In the genomic region with DNA sequence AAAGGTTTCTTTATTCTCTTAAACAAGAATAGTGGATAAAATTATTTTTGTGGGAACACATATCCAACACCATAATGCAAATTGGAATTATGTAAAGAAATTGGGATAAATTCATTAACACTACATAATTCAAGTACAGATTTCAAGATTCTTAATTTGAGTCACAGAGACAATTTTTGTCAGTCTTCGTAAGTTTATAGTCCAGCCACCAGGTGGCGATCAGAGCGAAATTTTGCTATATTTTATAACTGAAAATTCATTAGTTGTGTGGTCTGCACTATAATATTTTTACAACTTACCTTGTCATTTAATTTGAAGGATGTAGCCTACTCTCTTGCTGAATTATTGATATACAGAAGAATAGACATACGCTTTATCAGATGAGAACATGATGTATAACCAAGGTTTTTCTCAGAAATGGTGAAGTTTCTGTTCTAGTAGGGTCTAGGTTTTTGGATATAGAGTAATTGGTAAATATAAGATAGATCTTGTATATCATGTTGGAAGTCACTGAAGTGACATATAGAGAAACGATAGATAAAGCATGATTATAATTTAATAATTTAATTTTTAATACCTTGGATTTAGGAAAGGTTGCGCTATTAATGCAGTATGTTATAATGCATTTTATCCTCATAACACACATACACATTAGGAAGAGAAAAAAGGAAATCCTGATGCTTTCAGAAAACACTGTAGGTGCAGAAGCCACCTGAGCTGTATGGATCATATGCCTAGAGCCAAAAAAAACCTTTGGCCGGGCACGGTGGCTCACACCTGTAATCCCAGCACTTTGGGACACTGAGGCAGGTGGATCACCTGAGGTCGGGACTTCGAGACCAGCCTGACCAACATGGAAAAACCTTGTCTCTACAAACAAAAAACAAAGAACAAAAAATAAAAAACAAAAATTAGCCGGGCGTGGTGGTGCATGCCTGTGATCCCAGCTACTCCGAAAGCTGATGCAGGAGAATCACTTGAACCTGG, we compare ENCODE assay signal across 8 cellular contexts. TPM values are rescaled to one million over a fixed set of nuclear protein-coding genes. Genes with fewer than 3 reads are reported as not detected.
DNase-seq lines count a peak whose midpoint lies in the region; ATAC-seq and TF ChIP-seq lines count a peak whose summit lies in the region.

No MANE protein-coding gene starts in this region.

- H3K27ac Mint-ChIP-seq in activated CD4-positive, alpha-beta T cell treated with anti-CD3 and anti-CD28 coated beads for 36 hours, result no peak overlapping the region
- no peak overlapping the region for H3K27ac Mint-ChIP-seq in endothelial cell (ENCODE audit: unreplicated experiment)

- no peaks in the 10 kb centered on the region for H4K20me1 ChIP-seq in osteoblast (ENCODE audit: insufficient read depth, low read length)

- H3K9me3 Mint-ChIP-seq in activated CD4-positive, alpha-beta T cell treated with anti-CD3 and anti-CD28 coated beads for 36 hours (ENCODE audit: low read depth), result no peaks in the 10 kb centered on the region
- no peaks in the 10 kb centered on the region for H3K9me3 Mint-ChIP-seq in endothelial cell (ENCODE audit: unreplicated experiment)

- CTCF ChIA-PET in activated CD4-positive, alpha-beta T cell treated with anti-CD3 and anti-CD28 coated beads for 36 hours (lab: Charles Lee), result interaction anchor here (1.1 to 2.2 kb wide), 5 partner anchors 109 to 362 kb away, joined by 3 to 8 read pairs (median 3); no protein-coding TSS in a partner anchor

- no peaks in the 10 kb centered on the region for H3K4me1 Mint-ChIP-seq in activated CD4-positive, alpha-beta T cell treated with anti-CD3 and anti-CD28 coated beads for 36 hours
- peaks cover 25% of the 10 kb centered on the region for H3K4me1 Mint-ChIP-seq in endothelial cell (ENCODE audit: unreplicated experiment)

- no peak overlapping the region for H3K4me2 ChIP-seq in osteoblast (ENCODE audit: insufficient read depth, low read length)

- H3K79me2 ChIP-seq in osteoblast (ENCODE audit: insufficient read depth, low read length), result no peaks in the 10 kb centered on the region

- POLR2A ChIA-PET in activated CD4-positive, alpha-beta T cell treated with anti-CD3 and anti-CD28 coated beads for 36 hours (lab: Charles Lee), result no interaction called here

- intact Hi-C loops in activated CD4-positive, alpha-beta T cell treated with anti-CD3 and anti-CD28 coated beads for 36 hours (cut with DNase I, micrococcal nuclease), result loop anchor here (1.0 to 5.0 kb wide), 4 partner anchors 108 to 422 kb away; no protein-coding TSS in a partner anchor

- peaks cover 32% of the 10 kb centered on the region for H3K4me1 ChIP-seq in osteoblast (ENCODE audit: insufficient read depth, low read length)

- no peak overlapping the region for H3K4me3 Mint-ChIP-seq in activated CD4-positive, alpha-beta T cell treated with anti-CD3 and anti-CD28 coated beads for 36 hours
- H3K4me3 Mint-ChIP-seq in endothelial cell (ENCODE audit: unreplicated experiment), result no peak overlapping the region

- H3K4me3 ChIP-seq in GM12864 (ENCODE audit: low read depth, low read length) (no peak overlapping the region), osteoblast (ENCODE audit: insufficient read depth, low read length) (no peak overlapping the region)

- no peaks in the 10 kb centered on the region for H3K27me3 ChIP-seq in osteoblast (ENCODE audit: insufficient read depth, low read length)

- H3K27me3 Mint-ChIP-seq in activated CD4-positive, alpha-beta T cell treated with anti-CD3 and anti-CD28 coated beads for 36 hours, result peaks cover 8% of the 10 kb centered on the region
- H3K27me3 Mint-ChIP-seq in endothelial cell (ENCODE audit: unreplicated experiment), result no peaks in the 10 kb centered on the region

- no peak for ATAC-seq in activated CD4-positive, alpha-beta T cell treated with anti-CD3 and anti-CD28 coated beads for 36 hours
- ATAC-seq in GM21381 (IDR thresholded peaks at IDR 0.05; ENCODE audit: unreplicated experiment) (no peak), HG03135 (IDR thresholded peaks at IDR 0.05; ENCODE audit: unreplicated experiment) (no peak)

- H3K36me3 Mint-ChIP-seq in activated CD4-positive, alpha-beta T cell treated with anti-CD3 and anti-CD28 coated beads for 36 hours (ENCODE audit: low read depth), result no peaks in the 10 kb centered on the region
- H3K36me3 Mint-ChIP-seq in endothelial cell (ENCODE audit: low read depth, unreplicated experiment), result no peaks in the 10 kb centered on the region

- peak; percentile 53 for TF ChIP-seq CTCF in GM12864 (IDR thresholded peaks at IDR 0.05; ENCODE audit: low read depth, low read length, missing control alignments)
- peak; percentile 95 for TF ChIP-seq CTCF in endothelial cell (IDR thresholded peaks at IDR 0.05; ENCODE audit: unreplicated experiment)
- TF ChIP-seq CTCF in osteoblast (IDR thresholded peaks at IDR 0.05; ENCODE audit: extremely low read depth, low read depth, low read length), result peak; percentile 64

- H3K27ac ChIP-seq in osteoblast (ENCODE audit: low read depth, low read length), result no peak overlapping the region

- no peaks in the 10 kb centered on the region for H3K9me3 ChIP-seq in osteoblast (ENCODE audit: low read depth, low read length)

- no peaks in the 10 kb centered on the region for H3K36me3 ChIP-seq in osteoblast (ENCODE audit: insufficient read depth, low read length)

- peak; percentile 33 for DNase-seq in AG08395 (ENCODE audit: low spot score)
- no peak for DNase-seq in GM12864 (ENCODE audit: low read depth)
- peak; percentile 51 for DNase-seq in M059J (ENCODE audit: low read depth)
- DNase-seq in activated CD4-positive, alpha-beta T cell treated with anti-CD3 and anti-CD28 coated beads for 36 hours, result peak; percentile 58
- DNase-seq in endothelial cell (ENCODE audit: low spot score), result peak; percentile 18
- peak; percentile 43 for DNase-seq in osteoblast (ENCODE audit: insufficient read length, low spot score, missing footprints)

- H2AFZ ChIP-seq in osteoblast (ENCODE audit: low read length), result no peak overlapping the region

RNA-seq across cellular contexts. Expression of gene PLSCR4, which starts 31.7 kb away (rescaled TPM):
- total RNA-seq in M059J (2014; rRNA removed; shearing (Covaris generic)), result 19.3 and 20.4 TPM in 2 replicates
- not detected for total RNA-seq in activated CD4-positive, alpha-beta T cell treated with anti-CD3 and anti-CD28 coated beads for 36 hours
- total RNA-seq in endothelial cell (ENCODE audit: unreplicated experiment) (11.3 TPM), osteoblast (54.6 and 77.8 TPM in 2 replicates)

RNA-seq across cellular contexts. Expression of gene PLOD2, which starts 58.2 kb away (rescaled TPM):
- total RNA-seq in M059J (2014; rRNA removed; shearing (Covaris generic)), result 240 and 344 TPM in 2 replicates
- 1 to 10 TPM; 1.1 to 1.3 TPM for total RNA-seq in activated CD4-positive, alpha-beta T cell treated with anti-CD3 and anti-CD28 coated beads for 36 hours
- total RNA-seq in endothelial cell (ENCODE audit: unreplicated experiment) (28.0 TPM), osteoblast (282 and 345 TPM in 2 replicates)

Comparison
In these comparisons a context has a peak if more than half of its experiments do, and no peak if none do; other contexts are left out.
1. RNA of gene PLSCR4, which starts 31.7 kb away (total RNA-seq): 54.6 to 77.8 TPM in osteoblast, 19.3 to 20.4 TPM in M059J and 11.3 TPM in endothelial cell (single experiment); not detected in activated CD4-positive, alpha-beta T cell treated with anti-CD3 and anti-CD28 coated beads for 36 hours; every median in the first group is over 10 times any median in the second.
2. RNA of gene PLOD2, which starts 58.2 kb away (total RNA-seq): 282 to 345 TPM in osteoblast, 240 to 344 TPM in M059J and 28.0 TPM in endothelial cell (single experiment); 1.1 to 1.3 TPM in activated CD4-positive, alpha-beta T cell treated with anti-CD3 and anti-CD28 coated beads for 36 hours; every median in the first group is over 10 times any median in the second.
3. Peak in every context shown above with its lines, with median percentiles within 50 percentile points of each other: CTCF ChIP-seq.